Comparison of ENCODE assay signal across 25 cellular contexts in genomic region chr9:76115396-76115795, GRCh38.
"Had no signal": no experiment of that assay in that cellular context is flagged by ENCODE, and none has a peak within 500 bp of the region (broad histone marks: within the 10 kb centered on the region; RNA-seq: fewer than 3 reads in every experiment).

No MANE protein-coding gene starts in this region.

- H3K9me3 ChIP-seq: left ventricle myocardium inferior, mucosa of descending colon, ovary, right atrium auricular region, stomach, suprapubic skin, tibial nerve, uterus had no signal

- H3K4me3 Mint-ChIP-seq: memory B cell; natural killer cell; nephron progenitor cell; stimulated activated naive B cell treated with anti-CD40 and anti-IgM and Interleukin-4, amounts not matched to agents 10 μg/mL and 1 μg/mL and 100 μg/mL, for 72 hours; type B pancreatic cell had no signal

- DNase-seq: islet precursor cell; left ventricle myocardium inferior; midbrain; mucosa of descending colon; natural killer cell; nephron progenitor cell; ovary; stimulated activated CD4-positive, alpha-beta T cell treated with anti-CD3 and anti-CD28 coated beads, Interleukin-12 subunit alpha, Interleukin-12 subunit beta, amount 100 ng/mL, for 4 hours; stimulated activated CD4-positive, alpha-beta T cell treated with anti-CD3 and anti-CD28 coated beads, Interleukin-15, amount 100 ng/mL, for 24 hours; stimulated activated CD4-positive, alpha-beta T cell treated with anti-CD3 and anti-CD28 coated beads, Interleukin-2, amount 100 ng/mL, for 24 hours; stimulated activated CD4-positive, alpha-beta T cell treated with anti-CD3 and anti-CD28 coated beads, Interleukin-4, amount 100 ng/mL, for 1 hour; stimulated activated naive B cell treated with anti-CD40 and anti-IgM and Interleukin-4, amounts not matched to agents 10 μg/mL and 1 μg/mL and 100 μg/mL, for 72 hours; stimulated activated naive CD8-positive, alpha-beta T cell treated with anti-CD3 and anti-CD28 coated beads, Interleukin-15, Interleukin-2, amounts not matched to agents 100 U/mL and 50 U/mL, for 24 hours; stomach; uterus had no signal

- H3K36me3 ChIP-seq: left ventricle myocardium inferior, ovary, right atrium auricular region, stomach, suprapubic skin, tibial nerve, uterus had no signal

- H3K36me3 Mint-ChIP-seq: memory B cell; natural killer cell; stimulated activated naive B cell treated with anti-CD40 and anti-IgM and Interleukin-4, amounts not matched to agents 10 μg/mL and 1 μg/mL and 100 μg/mL, for 72 hours; type B pancreatic cell had no signal

- H3K27me3 ChIP-seq: hepatocyte, ovary, right atrium auricular region, stomach, suprapubic skin, tibial nerve, uterus had no signal

- H3K4me1 Mint-ChIP-seq: memory B cell; natural killer cell; stimulated activated naive B cell treated with anti-CD40 and anti-IgM and Interleukin-4, amounts not matched to agents 10 μg/mL and 1 μg/mL and 100 μg/mL, for 72 hours had no signal

- H3K9me3 Mint-ChIP-seq: memory B cell; natural killer cell; nephron progenitor cell; stimulated activated naive B cell treated with anti-CD40 and anti-IgM and Interleukin-4, amounts not matched to agents 10 μg/mL and 1 μg/mL and 100 μg/mL, for 72 hours; type B pancreatic cell had no signal

- H3K4me1 ChIP-seq: tibial nerve, uterus had no signal

- H3K27me3 Mint-ChIP-seq: memory B cell; progenitor cell of endocrine pancreas; stimulated activated naive B cell treated with anti-CD40 and anti-IgM and Interleukin-4, amounts not matched to agents 10 μg/mL and 1 μg/mL and 100 μg/mL, for 72 hours; type B pancreatic cell had no signal

- ATAC-seq: mucosa of descending colon; natural killer cell; sciatic nerve; stimulated activated naive B cell treated with anti-CD40 and anti-IgM and Interleukin-4, amounts not matched to agents 10 μg/mL and 1 μg/mL and 100 μg/mL, for 72 hours; stimulated activated naive CD8-positive, alpha-beta T cell treated with anti-CD3 and anti-CD28 coated beads, Interleukin-15, Interleukin-2, amounts not matched to agents 100 U/mL and 50 U/mL, for 24 hours had no signal

- H3K27ac ChIP-seq: hepatocyte, left ventricle myocardium inferior, ovary, right atrium auricular region, skin epidermis, stomach, suprapubic skin, tibial nerve, uterus had no signal

- H3K4me3 ChIP-seq: hepatocyte, left ventricle myocardium inferior, lung, mucosa of descending colon, ovary, right atrium auricular region, skin epidermis, stomach, suprapubic skin, tibial nerve, uterus had no signal

- H3K27ac Mint-ChIP-seq: memory B cell; natural killer cell; progenitor cell of endocrine pancreas; stimulated activated naive B cell treated with anti-CD40 and anti-IgM and Interleukin-4, amounts not matched to agents 10 μg/mL and 1 μg/mL and 100 μg/mL, for 72 hours; type B pancreatic cell had no signal
